In genomic region chr16:11283820-11284248, GRCh38 we compare ENCODE assay signal across 2 cellular contexts.
TF ChIP-seq lines count a peak whose summit lies in the region.

No MANE protein-coding gene starts in this region.

TF ChIP-seq in Ishikawa, 13 proteins besides CTCF, POLR2A, EP300 and RAD21:
- TF ChIP-seq CEBPB (IDR thresholded peaks at IDR 0.05) (peak; percentile 56), TEAD4 (IDR thresholded peaks at IDR 0.05) (no peak), REST (IDR thresholded peaks at IDR 0.05; ENCODE audit: low read depth) (peak; percentile 56)

TF ChIP-seq in H1, 55 proteins besides CTCF, POLR2A, EP300 and RAD21:
- TF ChIP-seq NRF1 (IDR thresholded peaks at IDR 0.05; ENCODE audit: low read depth, low read length), result 0 out of 2 replicates have a peak, but pooled peaks have one; percentile 3
- no peak for TF ChIP-seq CHD1 (IDR thresholded peaks at IDR 0.05; ENCODE audit: low read depth, low read length)
- peak; percentile 51; the same call in 1 of the 2 replicates for TF ChIP-seq CEBPB (IDR thresholded peaks at IDR 0.05; ENCODE audit: low read depth, low read length)
TF ChIP-seq in H1: peak in this region for 2.
